16 cellular contexts compared by ENCODE assay signal in genomic region chr9:137702615-137703379, GRCh38.
A peak's percentile ranks its signal among the peaks of the same experiment; 100 is the strongest.
DNase-seq lines count a peak whose midpoint lies in the region; ATAC-seq and TF ChIP-seq lines count a peak whose summit lies in the region.
"Had no signal": no experiment of that assay in that cellular context is flagged by ENCODE, and none has a peak within 500 bp of the region (broad histone marks: within the 10 kb centered on the region; RNA-seq: fewer than 3 reads in every experiment).

No MANE protein-coding gene starts in this region.

- no TSS peak for BruUV-seq in Caco-2 (replicated peaks; lab: Mats Ljungman, UMichigan)

- ATAC-seq in WTC11 (no peak), GM21447 (IDR thresholded peaks at IDR 0.05; ENCODE audit: unreplicated experiment) (no peak)
- no peak for ATAC-seq in stimulated activated naive B cell treated with anti-CD40 and anti-IgM and Interleukin-4, amounts not matched to agents 10 μg/mL and 1 μg/mL and 100 μg/mL, for 72 hours (replicated peaks)
- ATAC-seq: A549 had no signal

- TF ChIP-seq CTCF in Caco-2 (IDR thresholded peaks at IDR 0.05; ENCODE audit: insufficient read depth in 1 of 2, low read depth in 1 of 2, low read length in 1 of 2, severe bottlenecking in 1 of 2, unreplicated experiment in 1 of 2) (no peak), WTC11 (IDR thresholded peaks at IDR 0.05) (no peak), endothelial cell (IDR thresholded peaks at IDR 0.05; ENCODE audit: unreplicated experiment) (no peak)

- DNase-seq in Caco-2: no peak
- peak; percentile 3 for DNase-seq in WTC11 (ENCODE audit: low spot score)
- DNase-seq in endothelial cell (ENCODE audit: low spot score): no peak
- no peak for DNase-seq in stimulated activated naive B cell treated with anti-CD40 and anti-IgM and Interleukin-4, amounts not matched to agents 10 μg/mL and 1 μg/mL and 100 μg/mL, for 72 hours
- DNase-seq in NCI-H524 (lab: John Stamatoyannopoulos, UW): no peak
- DNase-seq in kidney tubule cell (ENCODE audit: low spot score): no peak
- DNase-seq: CD4-positive, CD25-positive, alpha-beta regulatory T cell; DMS153; DMS79 treated with DMSO at 0.1 percent for 48 hours; GDM1; HFFc6; IMR-90; KG1 had no signal

- H3K27me3 Mint-ChIP-seq in Caco-2 (ENCODE audit: insufficient read depth, unreplicated experiment) (no peaks in the 10 kb centered on the region), WTC11 (ENCODE audit: low read depth) (no peaks in the 10 kb centered on the region), endothelial cell (ENCODE audit: unreplicated experiment) (peaks cover 3% of the 10 kb centered on the region)
- no peaks in the 10 kb centered on the region for H3K27me3 Mint-ChIP-seq in stimulated activated naive B cell treated with anti-CD40 and anti-IgM and Interleukin-4, amounts not matched to agents 10 μg/mL and 1 μg/mL and 100 μg/mL, for 72 hours
- H3K27me3 Mint-ChIP-seq: CD4-positive, CD25-positive, alpha-beta regulatory T cell had no signal

- CTCF ChIA-PET in Caco-2 (lab: Charles Lee): no interaction called here
- CTCF ChIA-PET in WTC11 (lab: Charles Lee): no interaction called here

- POLR2A ChIA-PET in Caco-2 (lab: Charles Lee) (no interaction called here), WTC11 (lab: Charles Lee) (no interaction called here)

- H3K4me1 ChIP-seq in Caco-2: no peaks in the 10 kb centered on the region

- no peaks in the 10 kb centered on the region for H3K27me3 ChIP-seq in Caco-2 (replicated peaks; ENCODE audit: control insufficient read depth, insufficient read depth, low read length)

- peaks cover 39% of the 10 kb centered on the region for H3K36me3 Mint-ChIP-seq in Caco-2 (ENCODE audit: insufficient read depth, unreplicated experiment)
- H3K36me3 Mint-ChIP-seq in WTC11: peaks cover 36% of the 10 kb centered on the region
- H3K36me3 Mint-ChIP-seq in endothelial cell (ENCODE audit: low read depth, unreplicated experiment): peaks cover 28% of the 10 kb centered on the region
- peaks cover 39 to 54% of the 10 kb centered on the region in 2 donors for H3K36me3 Mint-ChIP-seq in stimulated activated naive B cell treated with anti-CD40 and anti-IgM and Interleukin-4, amounts not matched to agents 10 μg/mL and 1 μg/mL and 100 μg/mL, for 72 hours

- peaks cover 20% of the 10 kb centered on the region for H3K9me3 ChIP-seq in Caco-2

- no peaks in the 10 kb centered on the region; the same call in 1 of the 2 replicates for H3K36me3 ChIP-seq in Caco-2 (ENCODE audit: control insufficient read depth, insufficient read depth, low read length)
- H3K36me3 ChIP-seq: HAP-1 had no signal

- no peak overlapping the region for H3K4me3 ChIP-seq in Caco-2 (ENCODE audit: low read depth, low read length)
- H3K4me3 ChIP-seq: A549, HAP-1 had no signal

- no peaks in the 10 kb centered on the region for H3K4me1 Mint-ChIP-seq in Caco-2 (ENCODE audit: low read depth, unreplicated experiment)
- peaks cover 47% of the 10 kb centered on the region for H3K4me1 Mint-ChIP-seq in WTC11
- H3K4me1 Mint-ChIP-seq in endothelial cell (ENCODE audit: unreplicated experiment): peaks cover 5% of the 10 kb centered on the region
- H3K4me1 Mint-ChIP-seq in stimulated activated naive B cell treated with anti-CD40 and anti-IgM and Interleukin-4, amounts not matched to agents 10 μg/mL and 1 μg/mL and 100 μg/mL, for 72 hours: peaks cover 41 to 57% of the 10 kb centered on the region in 2 donors

- peak overlapping the region; percentile 74 for H3K27ac Mint-ChIP-seq in Caco-2 (ENCODE audit: unreplicated experiment)
- H3K27ac Mint-ChIP-seq in WTC11: no peak overlapping the region
- no peak overlapping the region for H3K27ac Mint-ChIP-seq in endothelial cell (ENCODE audit: unreplicated experiment)
- peak overlapping the region; percentile 90 for H3K27ac Mint-ChIP-seq in stimulated activated naive B cell treated with anti-CD40 and anti-IgM and Interleukin-4, amounts not matched to agents 10 μg/mL and 1 μg/mL and 100 μg/mL, for 72 hours
- H3K27ac Mint-ChIP-seq: HFFc6 had no signal

- H3K4me3 Mint-ChIP-seq in Caco-2 (ENCODE audit: unreplicated experiment) (peak overlapping the region; percentile 50), WTC11 (no peak overlapping the region), endothelial cell (ENCODE audit: unreplicated experiment) (peak overlapping the region; percentile 74)
- H3K4me3 Mint-ChIP-seq in stimulated activated naive B cell treated with anti-CD40 and anti-IgM and Interleukin-4, amounts not matched to agents 10 μg/mL and 1 μg/mL and 100 μg/mL, for 72 hours: peak overlapping the region in 1 of 2 donors; percentile 13
- H3K4me3 Mint-ChIP-seq: HFFc6 had no signal

- intact Hi-C loops in Caco-2 (cut with micrococcal nuclease; ENCODE audit: unreplicated experiment): no loop called here

- H3K9me3 Mint-ChIP-seq in Caco-2 (ENCODE audit: unreplicated experiment) (peaks cover 15% of the 10 kb centered on the region), WTC11 (peaks cover 31% of the 10 kb centered on the region), endothelial cell (ENCODE audit: unreplicated experiment) (peaks cover 10% of the 10 kb centered on the region)
- H3K9me3 Mint-ChIP-seq in stimulated activated naive B cell treated with anti-CD40 and anti-IgM and Interleukin-4, amounts not matched to agents 10 μg/mL and 1 μg/mL and 100 μg/mL, for 72 hours: peaks cover 15 to 16% of the 10 kb centered on the region in 2 donors

TF ChIP-seq in WTC11, 78 proteins besides CTCF, POLR2A, EP300 and RAD21:
- TF ChIP-seq GABPB1 (CRISPR knock-in tag; IDR thresholded peaks at IDR 0.05) (no peak), GTF2I (CRISPR knock-in tag; conservative IDR thresholded peaks at IDR 0.05) (no peak), FOXK1 (CRISPR knock-in tag; IDR thresholded peaks at IDR 0.05) (no peak), USF2 (CRISPR knock-in tag; IDR thresholded peaks at IDR 0.05) (no peak), AFF4 (CRISPR knock-in tag; IDR thresholded peaks at IDR 0.05; ENCODE audit: borderline replicate concordance) (no peak), ATF1 (CRISPR knock-in tag; IDR thresholded peaks at IDR 0.05) (no peak), STAT6 (CRISPR knock-in tag; conservative IDR thresholded peaks at IDR 0.05; ENCODE audit: low read depth) (no peak), NR1H2 (CRISPR knock-in tag; IDR thresholded peaks at IDR 0.05) (no peak), FOXP1 (CRISPR knock-in tag; IDR thresholded peaks at IDR 0.05; ENCODE audit: borderline replicate concordance) (no peak)

Comparison
In these comparisons a context has a peak if more than half of its experiments do, and no peak if none do; other contexts are left out.
1. H3K27ac Mint-ChIP-seq: peak in Caco-2 (single experiment) and stimulated activated naive B cell treated with anti-CD40 and anti-IgM and Interleukin-4, amounts not matched to agents 10 μg/mL and 1 μg/mL and 100 μg/mL, for 72 hours (single experiment); none in WTC11 (single experiment) and endothelial cell (single experiment).